Comparison of ENCODE assay signal across 9 cellular contexts in the genomic region with DNA sequence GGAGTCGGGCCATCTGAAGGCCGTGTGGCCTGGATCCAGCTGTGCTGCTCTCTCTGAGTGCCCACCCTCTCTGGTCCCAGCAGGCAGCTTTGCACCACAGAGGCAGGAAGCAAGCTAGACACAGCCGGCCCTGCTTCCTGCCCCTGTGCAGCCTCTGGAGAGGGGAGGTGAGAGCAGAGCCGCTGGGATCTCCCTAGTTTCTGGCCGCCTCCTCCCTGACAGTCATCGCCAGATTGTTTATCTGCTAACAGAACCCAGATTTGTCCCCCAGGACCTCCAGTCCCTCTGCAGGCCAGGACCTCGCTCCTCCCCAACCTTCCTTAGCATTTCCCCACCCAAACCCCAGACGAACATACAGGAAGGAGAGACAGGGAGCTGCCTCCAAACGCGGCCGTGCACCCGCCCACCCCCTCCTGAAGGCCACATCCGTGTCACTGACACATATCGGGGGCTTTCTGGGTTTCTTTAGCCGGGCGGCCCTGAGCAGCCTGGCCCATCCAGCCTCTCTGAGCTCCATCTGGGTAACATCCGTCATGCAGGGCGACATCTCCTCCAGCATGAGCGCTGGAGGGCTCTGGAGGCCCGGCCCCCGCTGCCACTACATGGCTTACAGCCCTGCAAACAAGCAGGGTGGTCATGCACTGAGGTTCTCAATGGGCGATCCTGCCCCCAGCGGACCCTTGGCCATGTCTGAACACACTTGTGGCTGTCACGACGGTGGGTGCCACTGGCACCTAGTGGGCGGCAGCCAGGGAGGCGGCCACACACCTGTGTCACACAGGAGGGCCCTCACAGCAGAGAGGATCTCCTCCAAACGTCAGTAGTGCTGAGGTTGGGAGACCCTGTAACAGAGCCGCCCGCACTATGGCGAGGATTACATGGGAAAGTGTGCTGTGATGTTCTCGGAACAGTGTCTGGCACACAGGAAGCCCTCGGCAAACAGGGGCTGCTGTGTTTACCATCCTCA. TPM values are rescaled to one million over a fixed set of nuclear protein-coding genes. Genes with fewer than 3 reads are reported as not detected.
DNase-seq lines count a peak whose midpoint lies in the region; ATAC-seq, FAIRE-seq and TF ChIP-seq lines count a peak whose summit lies in the region.
"Had no signal": no experiment of that assay in that cellular context is flagged by ENCODE, and none has a peak within 500 bp of the region (broad histone marks: within the 10 kb centered on the region; RNA-seq: fewer than 3 reads in every experiment).

No MANE protein-coding gene starts in this region.

- peak; percentile 31 for ATAC-seq in GM12878
- no peak for ATAC-seq in HG02885 (IDR thresholded peaks at IDR 0.05; ENCODE audit: poor library complexity, unreplicated experiment)
- ATAC-seq: Panc1 had no signal

- TF ChIP-seq POLR2A in GM12878 (IDR thresholded peaks at IDR 0.05; ENCODE audit: low read depth, low read length) (no peak), thyroid gland (IDR thresholded peaks at IDR 0.05) (no peak)

- RAD21 ChIA-PET in GM12878 (lab: Charles Lee; ENCODE audit: unreplicated experiment) = interaction anchor here (1.1 kb wide), 1 partner anchor 10 kb away, joined by 4 read pairs; no protein-coding TSS in a partner anchor

- FAIRE-seq in GM12878 (lab: Jason Lieb, UNC) = no peak
- FAIRE-seq: H1 had no signal

- no peak for TF ChIP-seq EP300 in GM12878 (IDR thresholded peaks at IDR 0.05; ENCODE audit: borderline replicate concordance in 1 of 2, control insufficient read depth in 1 of 2, low read depth in 2 of 2, low read length in 2 of 2)

- H3K4ac ChIP-seq in mesendoderm (ENCODE audit: low read depth, low read length) = no peak overlapping the region

- POLR2A ChIA-PET in GM12878 (lab: Charles Lee) = no interaction called here

- no peak overlapping the region for H2BK15ac ChIP-seq in mesendoderm (replicated peaks; ENCODE audit: low read depth)

- CTCF ChIA-PET in GM12878 (lab: Yijun Ruan, JAX) = no interaction called here

- WGBS in GM12878 (ENCODE audit: insufficient coverage, insufficient replicate concordance, low lambda C conversion rate, missing lambda C conversion rate) = 30% methylated on average over 30 of the region's 33 CpGs
- no CpG with 5 or more reads among the region's 33 CpGs for WGBS in mesendoderm (ENCODE audit: extremely low coverage, insufficient coverage, low lambda C conversion rate)
- 65 to 68% methylated on average over 14 to 22 of the region's 33 CpGs for WGBS in thyroid gland, 2 donors

- no peak overlapping the region for H3K4me3 ChIP-seq in GM12878
- H3K4me3 ChIP-seq in mesendoderm (ENCODE audit: low read length) = no peak overlapping the region
- H3K4me3 ChIP-seq in thyroid gland (replicated peaks in 1 of 3) = no peak overlapping the region

- no peak overlapping the region for H4K8ac ChIP-seq in mesendoderm (ENCODE audit: low read depth, low read length)

- no peak for TF ChIP-seq RAD21 in GM12878 (IDR thresholded peaks at IDR 0.05; ENCODE audit: insufficient read depth, low read depth, low read length)

- in situ Hi-C loops in GM12878 (cut with MboI) = no loop called here

- no peaks in the 10 kb centered on the region for H3K9me3 Mint-ChIP-seq in osteocyte (ENCODE audit: unreplicated experiment)

- H3K23ac ChIP-seq in mesendoderm (ENCODE audit: low read length) = no peak overlapping the region

- no peaks in the 10 kb centered on the region for H4K20me1 ChIP-seq in GM12878 (ENCODE audit: control insufficient read depth, insufficient read depth)

- H4K5ac ChIP-seq in mesendoderm (ENCODE audit: low read length) = no peak overlapping the region

- TF ChIP-seq CTCF in GM12878 (IDR thresholded peaks at IDR 0.05 in 2 of 3, conservative IDR thresholded peaks at IDR 0.05 in 1 of 3; ENCODE audit: control insufficient read depth in 2 of 3, extremely low read depth in 1 of 3, insufficient read depth in 1 of 3, low read depth in 3 of 3, low read length in 3 of 3) = no peak
- TF ChIP-seq CTCF in thyroid gland (IDR thresholded peaks at IDR 0.05) = no peak
- no peak for TF ChIP-seq CTCF in osteocyte (IDR thresholded peaks at IDR 0.05)

- H3K36me3 Mint-ChIP-seq in osteocyte (ENCODE audit: unreplicated experiment) = no peaks in the 10 kb centered on the region

- no peak overlapping the region for H2BK5ac ChIP-seq in mesendoderm (ENCODE audit: low read length)

- no peaks in the 10 kb centered on the region for H3K36me3 ChIP-seq in GM12878 (ENCODE audit: control insufficient read depth in 2 of 2, insufficient read depth in 2 of 2, low read length in 1 of 2)
- H3K36me3 ChIP-seq in mesendoderm (ENCODE audit: control insufficient read depth, insufficient read depth, low read length) = no peaks in the 10 kb centered on the region
- no peaks in the 10 kb centered on the region for H3K36me3 ChIP-seq in thyroid gland

- H3K4me2 ChIP-seq in GM12878 (ENCODE audit: control insufficient read depth, insufficient read depth) = no peak overlapping the region
- no peak overlapping the region for H3K4me2 ChIP-seq in mesendoderm (ENCODE audit: low read length)

- no peak overlapping the region for H3K27ac Mint-ChIP-seq in osteocyte (ENCODE audit: unreplicated experiment)

- intact Hi-C loops in GM12878 (cut with micrococcal nuclease; ENCODE audit: unreplicated experiment) (no loop called here), thyroid gland (cut with DNase I) (no loop called here)

- H3K79me1 ChIP-seq in mesendoderm (ENCODE audit: low read length) = no peaks in the 10 kb centered on the region

- peaks cover 0 to 4% of the 10 kb centered on the region in 2 experiments; a peak in 3 of 4 replicates for H3K27me3 ChIP-seq in GM12878 (replicated peaks in 1 of 2; ENCODE audit: control insufficient read depth in 2 of 2, insufficient read depth in 2 of 2, low read length in 1 of 2)
- no peaks in the 10 kb centered on the region for H3K27me3 ChIP-seq in mesendoderm (ENCODE audit: insufficient read depth, low read length, poor library complexity)
- no peaks in the 10 kb centered on the region for H3K27me3 ChIP-seq in thyroid gland

- no peak overlapping the region for H2AK5ac ChIP-seq in mesendoderm (ENCODE audit: low read length)

- BruUV-seq in GM12878 (replicated peaks; lab: Mats Ljungman, UMichigan) = no TSS peak

- H3K4me1 Mint-ChIP-seq in osteocyte (ENCODE audit: unreplicated experiment) = no peaks in the 10 kb centered on the region

- H3K56ac ChIP-seq in mesendoderm (ENCODE audit: low read length) = peak overlapping the region; percentile 49

- peak overlapping the region; percentile 28; the same call in 1 of the 2 replicates for H2AFZ ChIP-seq in GM12878 (ENCODE audit: control insufficient read depth, low read depth, low read length)

- H3K27me3 Mint-ChIP-seq in osteocyte (ENCODE audit: unreplicated experiment) = peaks cover 2% of the 10 kb centered on the region

- no peak overlapping the region for H3K4me3 Mint-ChIP-seq in osteocyte (ENCODE audit: unreplicated experiment)

- no peaks in the 10 kb centered on the region for H3K9me3 ChIP-seq in GM12878 (replicated peaks; ENCODE audit: control insufficient read depth, insufficient read depth, low read length)
- H3K9me3 ChIP-seq in thyroid gland = no peaks in the 10 kb centered on the region

- H3K9ac ChIP-seq in GM12878 (ENCODE audit: control insufficient read depth, insufficient read depth, low read length) = no peak overlapping the region
- H3K9ac ChIP-seq in mesendoderm (ENCODE audit: low read length) = no peak overlapping the region

- H2BK120ac ChIP-seq in mesendoderm (ENCODE audit: low read depth, low read length) = no peak overlapping the region

- DNase-seq in activated CD4-positive, CD25-positive, alpha-beta regulatory T cell treated with anti-CD3 and anti-CD28 coated beads, Interleukin-2, amount 50 U/mL, for 72 hours = peak; percentile 56
- DNase-seq in GM12878 (ENCODE audit: low read depth, low spot score) (no peak), mesendoderm (peak; percentile 79), thyroid gland (peak; percentile 20 to 21), NCI-H446 treated with DMSO at 0.1 percent for 48 hours (lab: John Stamatoyannopoulos, UW) (no peak), osteocyte (ENCODE audit: extremely low spot score, unreplicated experiment) (no peak)

- H3K27ac ChIP-seq in GM12878 (ENCODE audit: control insufficient read depth, insufficient read depth) (no peak overlapping the region), mesendoderm (ENCODE audit: low read depth, low read length) (no peak overlapping the region), thyroid gland (peak overlapping the region; percentile 30 to 60 (median 46))

- SMC1A ChIA-PET in GM12878 (lab: Charles Lee; ENCODE audit: uncharacterized antibody, unreplicated experiment) = no interaction called here

- H3K18ac ChIP-seq in mesendoderm (ENCODE audit: low read length) = no peak overlapping the region

- no peaks in the 10 kb centered on the region for H3K79me2 ChIP-seq in GM12878 (ENCODE audit: control insufficient read depth, insufficient read depth, low read length)
- H3K79me2 ChIP-seq in mesendoderm (ENCODE audit: control insufficient read depth, insufficient read depth, low read length) = no peaks in the 10 kb centered on the region

- H3K4me1 ChIP-seq in GM12878 (ENCODE audit: control insufficient read depth, insufficient read depth, low read length) = no peaks in the 10 kb centered on the region
- H3K4me1 ChIP-seq in mesendoderm (ENCODE audit: control insufficient read depth, low read depth, low read length) = no peaks in the 10 kb centered on the region
- peaks cover 0 to 29% of the 10 kb centered on the region in 2 donors for H3K4me1 ChIP-seq in thyroid gland

RNA-seq across cellular contexts. Expression of a gene that starts 47.6 kb away (rescaled TPM):
- not detected in 2 replicates for total RNA-seq in GM12878 (2013; cell fraction: nucleolus; rRNA removed)
- total RNA-seq in GM12878 (2014; rRNA removed) = 0.05 TPM in 1 of 2 replicates, not detected in the other
- not detected in 2 replicates for total RNA-seq in GM12878 (2014; rRNA removed; fragmentation: Illumina TruSeq; extraction: Trizol)
- total RNA-seq in GM12878 (2021) = not detected in 2 replicates
- polyA plus RNA-seq in GM12878 (2011; ENCODE audit: low read depth) = not detected
- polyA plus RNA-seq in GM12878 (2011; rRNA removed) = not detected in 2 replicates
- not detected in 2 replicates for polyA plus RNA-seq in GM12878 (2011; cell fraction: cytosol; rRNA removed)
- polyA plus RNA-seq in GM12878 (2011; cell fraction: nucleus; rRNA removed) = not detected in 2 replicates
- polyA plus RNA-seq in GM12878 (2012) = 0.04 and 0.06 TPM in 2 replicates
- not detected in 2 replicates for polyA plus RNA-seq in GM12878 (2014; fragmentation: Illumina TruSeq; extraction: Trizol)
- polyA plus RNA-seq in GM12878 (2014; fragmentation: Nextera tagmentation; extraction: Ambion mirVana) = not detected
- not detected in 2 replicates for polyA plus RNA-seq in GM12878 (2014; rRNA removed)
- not detected for polyA plus RNA-seq in GM12878 (2016; fragmentation: Nextera tagmentation; extraction: Ambion mirVana)
- not detected in 2 replicates for polyA minus RNA-seq in GM12878 (2011; rRNA and poly(A)+ RNA removed)
- not detected in 2 replicates for polyA minus RNA-seq in GM12878 (2011; cell fraction: cytosol; rRNA and poly(A)+ RNA removed)
- not detected in 2 replicates for polyA minus RNA-seq in GM12878 (2011; cell fraction: nucleus; rRNA and poly(A)+ RNA removed)
- 0.03 TPM for polyA plus RNA-seq in mesendoderm (2013, experiment 1 of 2)
- polyA plus RNA-seq in mesendoderm (2013, experiment 2 of 2) = not detected
- under 1 TPM in 2 of 4 donors, not detected in 2; 0.11 to 0.15 TPM for total RNA-seq in thyroid gland
- total RNA-seq in osteocyte = not detected in 2 replicates
- total RNA-seq: H1 had no signal

RNA-seq across cellular contexts. Expression of a gene that starts 54.4 kb away (rescaled TPM):
- total RNA-seq in GM12878 (2013; cell fraction: nucleolus; rRNA removed) = 3.9 TPM in 2 replicates
- total RNA-seq in GM12878 (2014; rRNA removed) (0.06 TPM in 1 of 2 replicates, not detected in the other), GM12878 (2014; rRNA removed; fragmentation: Illumina TruSeq; extraction: Trizol) (not detected in 2 replicates), GM12878 (2021) (0.15 and 0.16 TPM in 2 replicates), thyroid gland (1 to 10 TPM in 3 of 4 donors, not detected in 1; 2.2 to 6.2 (median 3.3) TPM), osteocyte (0.21 and 0.56 TPM in 2 replicates)
- polyA plus RNA-seq in GM12878 (2011; ENCODE audit: low read depth) = not detected
- polyA plus RNA-seq in GM12878 (2011; rRNA removed) (0.07 and 0.14 TPM in 2 replicates), GM12878 (2014; fragmentation: Illumina TruSeq; extraction: Trizol) (0.03 TPM in 1 of 2 replicates, not detected in the other), GM12878 (2014; fragmentation: Nextera tagmentation; extraction: Ambion mirVana) (not detected), GM12878 (2014; rRNA removed) (0.03 TPM in 1 of 2 replicates, not detected in the other), GM12878 (2016; fragmentation: Nextera tagmentation; extraction: Ambion mirVana) (not detected)
- polyA plus RNA-seq in GM12878 (2011; cell fraction: cytosol; rRNA removed) = 0.23 and 0.30 TPM in 2 replicates
- 1.0 and 1.4 TPM in 2 replicates for polyA plus RNA-seq in GM12878 (2011; cell fraction: nucleus; rRNA removed)
- 0.07 and 0.20 TPM in 2 replicates for polyA plus RNA-seq in GM12878 (2012)
- polyA minus RNA-seq in GM12878 (2011; rRNA and poly(A)+ RNA removed) = 0.31 TPM in 1 of 2 replicates, not detected in the other
- polyA minus RNA-seq in GM12878 (2011; cell fraction: cytosol; rRNA and poly(A)+ RNA removed) = not detected in 2 replicates
- 0.38 and 0.60 TPM in 2 replicates for polyA minus RNA-seq in GM12878 (2011; cell fraction: nucleus; rRNA and poly(A)+ RNA removed)
- polyA plus RNA-seq in mesendoderm (2013, experiment 1 of 2) = 2.8 TPM
- polyA plus RNA-seq in mesendoderm (2013, experiment 2 of 2) = 2.7 TPM

Comparison
In these comparisons a context has a peak if more than half of its experiments do, and no peak if none do; other contexts are left out.
1. DNase-seq: peak in activated CD4-positive, CD25-positive, alpha-beta regulatory T cell treated with anti-CD3 and anti-CD28 coated beads, Interleukin-2, amount 50 U/mL, for 72 hours (single experiment), mesendoderm (single experiment) and thyroid gland (2 of 2); none in GM12878 (single experiment), NCI-H446 treated with DMSO at 0.1 percent for 48 hours (single experiment) and osteocyte (single experiment).
2. H3K27ac ChIP-seq: peak in thyroid gland (3 of 3); none in GM12878 (single experiment) and mesendoderm (single experiment).